In genomic region chr12:130849561-130850417, GRCh38 we compare ENCODE assay signal across 18 cellular contexts. TPM values are rescaled to one million over a fixed set of nuclear protein-coding genes. Genes with fewer than 3 reads are reported as not detected.
DNase-seq lines count a peak whose midpoint lies in the region; ATAC-seq and TF ChIP-seq lines count a peak whose summit lies in the region.
"Had no signal": no experiment of that assay in that cellular context is flagged by ENCODE, and none has a peak within 500 bp of the region (broad histone marks: within the 10 kb centered on the region; RNA-seq: fewer than 3 reads in every experiment).

No MANE protein-coding gene starts in this region.

- ATAC-seq in left lung, result peak; percentile 59
- no peak for ATAC-seq in left cardiac atrium
- no peak for ATAC-seq in GM21723 (IDR thresholded peaks at IDR 0.05; ENCODE audit: unreplicated experiment)

- H3K4me3 ChIP-seq in coronary artery (no peak overlapping the region), left lung (no peak overlapping the region), thyroid gland (replicated peaks in 1 of 3) (no peak overlapping the region)
- H3K4me3 ChIP-seq: esophagus muscularis mucosa, Peyer's patch had no signal

- H3K36me3 ChIP-seq in left lung, result no peaks in the 10 kb centered on the region
- H3K36me3 ChIP-seq in thyroid gland, result no peaks in the 10 kb centered on the region
- H3K36me3 ChIP-seq: esophagus muscularis mucosa, Peyer's patch had no signal

- WGBS in thyroid gland, 2 donors, result 36 to 41% methylated on average over 7 of the region's 7 CpGs

- DNase-seq in NCI-H748 (lab: John Stamatoyannopoulos, UW; ENCODE audit: unreplicated experiment), result peak; percentile 23
- DNase-seq in NCI-H748 treated with DMSO at 0.1 percent for 48 hours (lab: John Stamatoyannopoulos, UW), result no peak
- peak; percentile 9 for DNase-seq in coronary artery (ENCODE audit: low spot score)
- DNase-seq in left lung, result no peak
- peak; percentile 62 to 63 for DNase-seq in thyroid gland
- DNase-seq in left cardiac atrium, result no peak
- DNase-seq in ecto neural progenitor cell (ENCODE audit: low spot score), result no peak
- DNase-seq: activated CD4-positive, alpha-beta T cell treated with anti-CD3 and anti-CD28 coated beads, Interleukin-2, amount 50 U/mL, for 1 hour; activated naive CD4-positive, alpha-beta T cell treated with anti-CD3 and anti-CD28 coated beads for 36 hours; CD4-positive, CD25-positive, alpha-beta regulatory T cell; H7; kidney glomerular epithelial cell; NCI-H2081 treated with DMSO at 0.1 percent for 48 hours; NCI-H774; Peyer's patch; stimulated activated naive CD4-positive, alpha-beta T cell treated with Interleukin-2 at 50 U/mL for 16 hours had no signal

- H3K27me3 ChIP-seq in left lung (peaks cover 0 to 13% of the 10 kb centered on the region in 2 donors), thyroid gland (no peaks in the 10 kb centered on the region)
- H3K27me3 ChIP-seq: Peyer's patch had no signal

- no peak for TF ChIP-seq POLR2A in thyroid gland (IDR thresholded peaks at IDR 0.05)

- H3K9me3 ChIP-seq in left lung, result peaks cover 0 to 4% of the 10 kb centered on the region in 2 donors
- H3K9me3 ChIP-seq in thyroid gland, result no peaks in the 10 kb centered on the region
- H3K9me3 ChIP-seq: esophagus muscularis mucosa, Peyer's patch had no signal

- intact Hi-C loops in left lung (cut with DNase I) (no loop called here), thyroid gland (cut with DNase I) (no loop called here), left cardiac atrium (cut with DNase I) (no loop called here)

- H3K27ac ChIP-seq in coronary artery (no peak overlapping the region), left lung (no peak overlapping the region), thyroid gland (peak overlapping the region; percentile 75 to 90 (median 84))
- H3K27ac ChIP-seq: esophagus muscularis mucosa had no signal

- TF ChIP-seq CTCF in coronary artery (IDR thresholded peaks at IDR 0.05) (no peak), left lung (IDR thresholded peaks at IDR 0.05) (no peak), thyroid gland (IDR thresholded peaks at IDR 0.05) (no peak)

- H3K4me1 ChIP-seq in left lung (no peaks in the 10 kb centered on the region), thyroid gland (peaks cover 12 to 23% of the 10 kb centered on the region in 2 donors)
- H3K4me1 ChIP-seq: esophagus muscularis mucosa, Peyer's patch had no signal

RNA-seq across cellular contexts. Expression of gene STX2, which starts 10.7 kb away (rescaled TPM):
- total RNA-seq in left lung (10 to 100 TPM; 18.1 to 24.9 TPM), thyroid gland (10 to 100 TPM; 18.0 to 43.0 (median 26.1) TPM), left cardiac atrium (10 to 100 TPM; 19.1 to 34.4 TPM)

RNA-seq across cellular contexts. Expression of gene RAN, which starts 22.1 kb away (rescaled TPM):
- total RNA-seq in left lung, result 100 to 1,000 TPM; 431 to 653 TPM
- 100 to 1,000 TPM; 123 to 169 (median 142) TPM for total RNA-seq in thyroid gland
- total RNA-seq in left cardiac atrium, result 100 to 1,000 TPM; 306 to 467 TPM

Comparison
In these comparisons a context has a peak if more than half of its experiments do, and no peak if none do; other contexts are left out.
1. DNase-seq: peak in NCI-H748 (single experiment), coronary artery (single experiment) and thyroid gland (2 of 2); none in NCI-H748 treated with DMSO at 0.1 percent for 48 hours (single experiment), left lung (0 of 2), left cardiac atrium (single experiment) and ecto neural progenitor cell (single experiment).
2. H3K27ac ChIP-seq: peak in thyroid gland (3 of 3); none in coronary artery (0 of 2) and left lung (0 of 2).